8 cellular contexts compared by ENCODE assay signal in genomic region chr12:132144115-132145071, GRCh38. TPM values are rescaled to one million over a fixed set of nuclear protein-coding genes. Genes with fewer than 3 reads are reported as not detected.
DNase-seq lines count a peak whose midpoint lies in the region; ATAC-seq and TF ChIP-seq lines count a peak whose summit lies in the region.

Gene DDX51, minus strand, starts transcription at chr12:132144319. Its CDS starts 23 bp downstream, at chr12:132144296.
Gene NOC4L, plus strand, starts transcription at chr12:132144457. Its CDS starts 32 bp downstream, at chr12:132144489.

- H3K4me1 ChIP-seq in SK-N-SH (ENCODE audit: control insufficient read depth in 1 of 2, insufficient read depth in 2 of 2, low read depth in 1 of 2, low read length in 1 of 2) (peaks cover 0 to 22% of the 10 kb centered on the region in 2 experiments; a peak in 1 of 4 replicates), testis (peaks cover 17% of the 10 kb centered on the region)

- peak within 1 kb of the TSS; percentile 72 for H3K27ac Mint-ChIP-seq in HFFc6

- peak within 1 kb of the TSS; percentile 95 for H3K4me2 ChIP-seq in SK-N-SH

- no peaks in the 10 kb centered on the region for H4K20me1 ChIP-seq in SK-N-SH (ENCODE audit: insufficient read depth)

- TF ChIP-seq POLR2A in NB4 (IDR thresholded peaks at IDR 0.05; ENCODE audit: extremely low read depth, insufficient read length) = peak; percentile 86
- no peak for TF ChIP-seq POLR2A in testis (IDR thresholded peaks at IDR 0.05)

- H3K4me3 Mint-ChIP-seq in HFFc6 = peak within 1 kb of the TSS; percentile 91

- TF ChIP-seq RAD21 in SK-N-SH (IDR thresholded peaks at IDR 0.05; ENCODE audit: low read length) = no peak

- no peaks in the 10 kb centered on the region for H3K27me3 ChIP-seq in SK-N-SH (ENCODE audit: insufficient read depth)
- no peaks in the 10 kb centered on the region for H3K27me3 ChIP-seq in testis

- peak; percentile 90 for DNase-seq in HFFc6
- DNase-seq in NB4 (ENCODE audit: low read depth) = peak; percentile 97
- DNase-seq in SK-N-SH = peak; percentile 99
- DNase-seq in activated naive CD4-positive, alpha-beta T cell treated with anti-CD3 and anti-CD28 coated beads, Interleukin-2, amount 50 U/mL, for 16 hours = peak; percentile 95
- DNase-seq in glomerular visceral epithelial cell (ENCODE audit: extremely low spot score) = peak; percentile 90
- DNase-seq in omental fat pad (ENCODE audit: low spot score) = peak; percentile 90
- peak; percentile 96 for DNase-seq in testis

- H3K4me1 Mint-ChIP-seq in HFFc6 (ENCODE audit: low read depth) = peaks cover 30% of the 10 kb centered on the region

- ATAC-seq in omental fat pad (ENCODE audit: low FRiP score) = peak; percentile 88

- TF ChIP-seq EP300 in SK-N-SH (IDR thresholded peaks at IDR 0.05; ENCODE audit: borderline replicate concordance in 1 of 2, low read depth in 1 of 2, low read length in 1 of 2) = no peak

- peak within 1 kb of the TSS; percentile 88 for H3K9ac ChIP-seq in SK-N-SH

- H3K79me2 ChIP-seq in SK-N-SH (ENCODE audit: insufficient read depth) = peaks cover 44% of the 10 kb centered on the region

- 0 out of 2 replicates have a peak within 1 kb of the TSS, but pooled peaks have one; percentile 51 for H2AFZ ChIP-seq in SK-N-SH (ENCODE audit: low read depth)

- H3K36me3 ChIP-seq in SK-N-SH (replicated peaks in 1 of 2; ENCODE audit: control insufficient read depth in 1 of 2, insufficient read depth in 2 of 2, low read length in 1 of 2) = peaks cover 7 to 46% of the 10 kb centered on the region in 2 experiments
- no peaks in the 10 kb centered on the region for H3K36me3 ChIP-seq in testis (ENCODE audit: low read depth, missing control alignments)

- CTCF ChIA-PET in SK-N-SH (lab: Yijun Ruan, JAX) = interaction anchor here (1.8 to 1.9 kb wide), 2 partner anchors 9 to 272 kb away, joined by 5 to 7 read pairs; no protein-coding TSS in a partner anchor

- 2% methylated on average over 27 of the region's 113 CpGs for WGBS in SK-N-SH (ENCODE audit: low lambda C conversion rate)
- WGBS in testis, 2 donors = 0 to 1% methylated on average over 9 to 107 of the region's 113 CpGs

- POLR2A ChIA-PET in SK-N-SH (lab: Yijun Ruan, JAX) = no interaction called here

- H3K4me3 ChIP-seq in GM08714 (ENCODE audit: low read length) = peak within 1 kb of the TSS; percentile 91
- H3K4me3 ChIP-seq in NB4 (ENCODE audit: low read depth, low read length) = peak within 1 kb of the TSS; percentile 92
- peak within 1 kb of the TSS; percentile 84 to 92 for H3K4me3 ChIP-seq in SK-N-SH (ENCODE audit: low read depth in 2 of 2, low read length in 1 of 2)
- H3K4me3 ChIP-seq in testis = peak within 1 kb of the TSS; percentile 84 to 97

- intact Hi-C loops in testis (cut with DNase I; ENCODE audit: low total_unique reads) = no loop called here

- TF ChIP-seq CTCF in HFFc6 (IDR thresholded peaks at IDR 0.05) (no peak), NB4 (IDR thresholded peaks at IDR 0.05; ENCODE audit: low read depth, low read length) (no peak), SK-N-SH (IDR thresholded peaks at IDR 0.05) (no peak), omental fat pad (IDR thresholded peaks at IDR 0.05) (no peak), testis (IDR thresholded peaks at IDR 0.05) (peak in 1 of 3 experiments; percentile 32)

- peak within 1 kb of the TSS in 1 of 2 experiments; percentile 62; a peak in 2 of 4 replicates for H3K27ac ChIP-seq in SK-N-SH (ENCODE audit: low read depth in 2 of 2, low read length in 1 of 2)
- H3K27ac ChIP-seq in testis = peak within 1 kb of the TSS; percentile 42 to 85

- peaks cover 2% of the 10 kb centered on the region for H3K27me3 Mint-ChIP-seq in HFFc6 (ENCODE audit: insufficient read depth)

- H3K9me3 ChIP-seq in SK-N-SH (no peaks in the 10 kb centered on the region), testis (no peaks in the 10 kb centered on the region)

- no peaks in the 10 kb centered on the region for H3F3A ChIP-seq in SK-N-SH (replicated peaks; ENCODE audit: insufficient read depth)

- peaks cover 9% of the 10 kb centered on the region for H3K36me3 Mint-ChIP-seq in HFFc6 (ENCODE audit: low read depth)

- no peaks in the 10 kb centered on the region for H3K9me3 Mint-ChIP-seq in HFFc6

- no peaks in the 10 kb centered on the region for H3K9me2 ChIP-seq in SK-N-SH

TF ChIP-seq in SK-N-SH, 30 proteins besides CTCF, POLR2A, EP300 and RAD21 (continues in another document):
- TF ChIP-seq TAF1 (IDR thresholded peaks at IDR 0.05; ENCODE audit: borderline replicate concordance, low read depth, low read length) = peak; percentile 67
- peak; percentile 97 for TF ChIP-seq SIN3A (IDR thresholded peaks at IDR 0.05; ENCODE audit: borderline replicate concordance, low read depth, low read length)
- TF ChIP-seq SMC3 (IDR thresholded peaks at IDR 0.05; ENCODE audit: low read depth, low read length) = no peak
- TF ChIP-seq FOXM1 (IDR thresholded peaks at IDR 0.05; ENCODE audit: low read depth) = no peak
- peak; percentile 87 for TF ChIP-seq CHD2 (IDR thresholded peaks at IDR 0.05; ENCODE audit: low read length, partially characterized antibody)
- TF ChIP-seq FOSL2 (IDR thresholded peaks at IDR 0.05; ENCODE audit: borderline replicate concordance, low read depth) = no peak
- no peak for TF ChIP-seq USF2 (IDR thresholded peaks at IDR 0.05; ENCODE audit: borderline replicate concordance, low read depth, low read length)
- peak; percentile 95 for TF ChIP-seq MAX (IDR thresholded peaks at IDR 0.05; ENCODE audit: low read depth)
- no peak for TF ChIP-seq RXRA (IDR thresholded peaks at IDR 0.05; ENCODE audit: borderline replicate concordance, low read depth)
- no peak for TF ChIP-seq PBX3 (IDR thresholded peaks at IDR 0.05)
- no peak for TF ChIP-seq EZH2phosphoT487 (IDR thresholded peaks at IDR 0.05; ENCODE audit: borderline replicate concordance, low read depth)
- TF ChIP-seq TEAD4 (IDR thresholded peaks at IDR 0.05; ENCODE audit: borderline replicate concordance, insufficient read depth) = no peak
- peak; percentile 93 for TF ChIP-seq ELF1 (IDR thresholded peaks at IDR 0.05)
- TF ChIP-seq GATA2 (CRISPR knock-in tag; IDR thresholded peaks at IDR 0.05) = no peak
- peak; percentile 53 for TF ChIP-seq NRF1 (IDR thresholded peaks at IDR 0.05; ENCODE audit: low read depth, low read length)
- TF ChIP-seq GABPA (IDR thresholded peaks at IDR 0.05; ENCODE audit: low read depth) = peak; percentile 51
- peak; percentile 62; the same call in 1 of the 2 replicates for TF ChIP-seq ZBTB33 (IDR thresholded peaks at IDR 0.05; ENCODE audit: borderline replicate concordance, low read depth)
- no peak for TF ChIP-seq JUND (IDR thresholded peaks at IDR 0.05)
- no peak for TF ChIP-seq TCF12 (IDR thresholded peaks at IDR 0.05)

RNA-seq across cellular contexts. Expression of gene DDX51, which starts in this region (rescaled TPM):
- total RNA-seq in HFFc6 (2021; fragmentation: NEBNext Ultra II Directional; extraction: Animal tissue kit (Norgen Biotek cat#: 25700)) = 10 to 100 TPM; 13.8 to 18.3 (median 16.8) TPM
- 14.4 and 17.3 TPM in 2 replicates for polyA plus RNA-seq in SK-N-SH (2012; rRNA removed)
- polyA plus RNA-seq in SK-N-SH (2012; cell fraction: cytosol; rRNA removed) = 4.5 and 5.9 TPM in 2 replicates
- polyA plus RNA-seq in SK-N-SH (2012; cell fraction: nucleus; rRNA removed) = 65.1 and 90.9 TPM in 2 replicates
- total RNA-seq in omental fat pad = 10 to 100 TPM in 2 of 4 donors, 1 to 10 TPM in 2; 6.5 to 32.2 (median 10.4) TPM
- total RNA-seq in testis = 10 to 100 TPM; 29.0 to 32.8 TPM
- polyA plus RNA-seq in testis (ENCODE audit: insufficient read depth, low read depth, low replicate concordance) = 18.8 TPM

RNA-seq across cellular contexts. Expression of gene NOC4L, which starts in this region (rescaled TPM):
- 10 to 100 TPM; 25.8 to 33.5 (median 31.3) TPM for total RNA-seq in HFFc6 (2021; fragmentation: NEBNext Ultra II Directional; extraction: Animal tissue kit (Norgen Biotek cat#: 25700))
- polyA plus RNA-seq in SK-N-SH (2012; rRNA removed) (8.3 and 12.9 TPM in 2 replicates), testis (ENCODE audit: insufficient read depth, low read depth, low replicate concordance) (67.2 TPM)
- polyA plus RNA-seq in SK-N-SH (2012; cell fraction: cytosol; rRNA removed) = 5.0 and 8.1 TPM in 2 replicates
- 17.1 and 25.2 TPM in 2 replicates for polyA plus RNA-seq in SK-N-SH (2012; cell fraction: nucleus; rRNA removed)
- total RNA-seq in omental fat pad (10 to 100 TPM in 1 of 4 donors, 1 to 10 TPM in 3; 6.4 to 16.1 (median 9.3) TPM), testis (10 to 100 TPM; 64.4 to 65.2 TPM)
